In the genomic region with DNA sequence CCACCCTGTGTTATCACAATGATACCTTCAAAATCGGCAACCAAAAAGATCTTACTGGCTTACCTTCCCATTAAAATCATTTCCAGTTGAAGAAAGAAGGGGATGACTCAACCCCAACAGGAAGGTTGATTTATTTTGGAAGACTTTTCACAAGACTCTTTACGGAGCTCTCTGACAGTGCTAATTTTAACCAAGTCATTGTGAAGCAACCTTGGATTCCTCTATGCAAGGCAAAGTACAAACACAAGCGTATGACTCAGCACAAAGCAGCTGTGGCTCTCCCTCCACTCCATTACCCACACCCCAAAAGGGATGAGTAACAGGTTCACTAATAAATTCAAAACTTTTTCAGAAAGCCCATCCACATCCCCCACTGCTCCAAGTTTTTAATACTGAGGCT, we compare ENCODE assay signal across 14 cellular contexts.
A peak's percentile ranks its signal among the peaks of the same experiment; 100 is the strongest.
DNase-seq lines count a peak whose midpoint lies in the region; ATAC-seq and TF ChIP-seq lines count a peak whose summit lies in the region.
"Had no signal": no experiment of that assay in that cellular context is flagged by ENCODE, and none has a peak within 500 bp of the region (broad histone marks: within the 10 kb centered on the region; RNA-seq: fewer than 3 reads in every experiment).

No MANE protein-coding gene starts in this region.

- no peak overlapping the region for H3K4me3 Mint-ChIP-seq in naive thymus-derived CD4-positive, alpha-beta T cell
- no peak overlapping the region for H3K4me3 Mint-ChIP-seq in nephron progenitor cell
- no peak overlapping the region for H3K4me3 Mint-ChIP-seq in activated naive CD4-positive, alpha-beta T cell treated with anti-CD3 and anti-CD28 coated beads, Interleukin-2, amount 10 ng/mL, durations not matched to agents 7 days and 5 days

- POLR2A ChIA-PET in naive thymus-derived CD4-positive, alpha-beta T cell (lab: Charles Lee), result no interaction called here

- intact Hi-C loops in naive thymus-derived CD4-positive, alpha-beta T cell (cut with micrococcal nuclease), result no loop called here

- H3K27me3 ChIP-seq in naive thymus-derived CD4-positive, alpha-beta T cell (ENCODE audit: control insufficient read depth in 2 of 2, insufficient read depth in 2 of 2, low read length in 2 of 2), result no peaks in the 10 kb centered on the region
- H3K27me3 ChIP-seq: Peyer's patch, transverse colon had no signal

- DNase-seq in ELF-1 (ENCODE audit: low read depth, low spot score) (peak; percentile 3), NOMO-1 (lab: John Stamatoyannopoulos, UW; ENCODE audit: unreplicated experiment in 2 of 2) (peak; percentile 74 to 89), epithelial cell of prostate (ENCODE audit: low read depth, low spot score) (peak; percentile 66), nephron progenitor cell (no peak), DMS79 (lab: John Stamatoyannopoulos, UW) (no peak)
- no peak for DNase-seq in naive thymus-derived CD4-positive, alpha-beta T cell
- no peak for DNase-seq in activated naive CD4-positive, alpha-beta T cell treated with anti-CD3 and anti-CD28 coated beads, Interleukin-2, amount 10 ng/mL, durations not matched to agents 7 days and 5 days
- DNase-seq: activated naive CD4-positive, alpha-beta T cell treated with Interleukin-2 at 50 U/mL for 16 hours; NCI-H1930; Peyer's patch; transverse colon had no signal

- ATAC-seq in naive thymus-derived CD4-positive, alpha-beta T cell, result peak; percentile 66
- no peak for ATAC-seq in HG03175 (IDR thresholded peaks at IDR 0.05; ENCODE audit: unreplicated experiment)
- ATAC-seq: activated CD4-positive, CD25-positive, alpha-beta regulatory T cell treated with anti-CD3 and anti-CD28 coated beads, Interleukin-2, amount 50 U/mL, for 24 hours had no signal

- H3K4me1 ChIP-seq in naive thymus-derived CD4-positive, alpha-beta T cell (ENCODE audit: control insufficient read depth in 2 of 2, insufficient read depth in 2 of 2, low read length in 2 of 2), result no peaks in the 10 kb centered on the region
- H3K4me1 ChIP-seq: parathyroid adenoma, Peyer's patch, transverse colon had no signal

- TF ChIP-seq CTCF in nephron progenitor cell (IDR thresholded peaks at IDR 0.05), result no peak

- no peaks in the 10 kb centered on the region for H3K36me3 Mint-ChIP-seq in naive thymus-derived CD4-positive, alpha-beta T cell
- no peaks in the 10 kb centered on the region for H3K36me3 Mint-ChIP-seq in nephron progenitor cell (ENCODE audit: low read depth)
- no peaks in the 10 kb centered on the region for H3K36me3 Mint-ChIP-seq in activated naive CD4-positive, alpha-beta T cell treated with anti-CD3 and anti-CD28 coated beads, Interleukin-2, amount 10 ng/mL, durations not matched to agents 7 days and 5 days

- H3K27me3 Mint-ChIP-seq in naive thymus-derived CD4-positive, alpha-beta T cell, result no peaks in the 10 kb centered on the region
- H3K27me3 Mint-ChIP-seq in nephron progenitor cell (ENCODE audit: low read depth, poor library complexity), result no peaks in the 10 kb centered on the region
- H3K27me3 Mint-ChIP-seq in activated naive CD4-positive, alpha-beta T cell treated with anti-CD3 and anti-CD28 coated beads, Interleukin-2, amount 10 ng/mL, durations not matched to agents 7 days and 5 days, result no peaks in the 10 kb centered on the region

- peak overlapping the region; percentile 5 for H3K27ac ChIP-seq in epithelial cell of prostate
- no peak overlapping the region for H3K27ac ChIP-seq in naive thymus-derived CD4-positive, alpha-beta T cell (ENCODE audit: low read depth, low read length)
- H3K27ac ChIP-seq: parathyroid adenoma, Peyer's patch, transverse colon had no signal

- CTCF ChIA-PET in naive thymus-derived CD4-positive, alpha-beta T cell (lab: Charles Lee), result no interaction called here
- CTCF ChIA-PET in activated naive CD4-positive, alpha-beta T cell treated with anti-CD3 and anti-CD28 coated beads, Interleukin-2, amount 10 ng/mL, durations not matched to agents 7 days and 5 days (lab: Charles Lee), result no interaction called here

- H3K4me1 Mint-ChIP-seq in naive thymus-derived CD4-positive, alpha-beta T cell, result no peaks in the 10 kb centered on the region
- H3K4me1 Mint-ChIP-seq in nephron progenitor cell, result no peaks in the 10 kb centered on the region
- no peaks in the 10 kb centered on the region for H3K4me1 Mint-ChIP-seq in activated naive CD4-positive, alpha-beta T cell treated with anti-CD3 and anti-CD28 coated beads, Interleukin-2, amount 10 ng/mL, durations not matched to agents 7 days and 5 days

- no peak overlapping the region for H3K27ac Mint-ChIP-seq in naive thymus-derived CD4-positive, alpha-beta T cell
- H3K27ac Mint-ChIP-seq in nephron progenitor cell, result no peak overlapping the region
- H3K27ac Mint-ChIP-seq in activated naive CD4-positive, alpha-beta T cell treated with anti-CD3 and anti-CD28 coated beads, Interleukin-2, amount 10 ng/mL, durations not matched to agents 7 days and 5 days, result no peak overlapping the region

- peaks cover 0 to 4% (median 0%) of the 10 kb centered on the region in 11 donors for H3K9me3 Mint-ChIP-seq in naive thymus-derived CD4-positive, alpha-beta T cell
- peaks cover 17% of the 10 kb centered on the region for H3K9me3 Mint-ChIP-seq in nephron progenitor cell
- H3K9me3 Mint-ChIP-seq in activated naive CD4-positive, alpha-beta T cell treated with anti-CD3 and anti-CD28 coated beads, Interleukin-2, amount 10 ng/mL, durations not matched to agents 7 days and 5 days, result no peaks in the 10 kb centered on the region

- H3K9me3 ChIP-seq in naive thymus-derived CD4-positive, alpha-beta T cell (ENCODE audit: control insufficient read depth in 2 of 3, low read length in 3 of 3), result no peaks in the 10 kb centered on the region
- H3K9me3 ChIP-seq: Peyer's patch, transverse colon had no signal

- no peaks in the 10 kb centered on the region for H3K36me3 ChIP-seq in naive thymus-derived CD4-positive, alpha-beta T cell (ENCODE audit: control insufficient read depth in 2 of 3, insufficient read depth in 3 of 3, low read length in 3 of 3)
- H3K36me3 ChIP-seq: Peyer's patch, transverse colon had no signal

- no peak overlapping the region for H3K4me3 ChIP-seq in naive thymus-derived CD4-positive, alpha-beta T cell (ENCODE audit: low read length)
- H3K4me3 ChIP-seq: Peyer's patch, transverse colon had no signal

Comparison
In these comparisons a context has a peak if more than half of its experiments do, and no peak if none do; other contexts are left out.
1. DNase-seq: peak in ELF-1 (single experiment), NOMO-1 (2 of 2) and epithelial cell of prostate (single experiment); none in naive thymus-derived CD4-positive, alpha-beta T cell (0 of 9), nephron progenitor cell (single experiment), DMS79 (single experiment) and activated naive CD4-positive, alpha-beta T cell treated with anti-CD3 and anti-CD28 coated beads, Interleukin-2, amount 10 ng/mL, durations not matched to agents 7 days and 5 days (single experiment).